Comparison of ENCODE assay signal across 24 cellular contexts in genomic region chr15:65092911-65093792, GRCh38. TPM values are rescaled to one million over a fixed set of nuclear protein-coding genes. Genes with fewer than 3 reads are reported as not detected.
A peak's percentile ranks its signal among the peaks of the same experiment; 100 is the strongest.
DNase-seq lines count a peak whose midpoint lies in the region; ATAC-seq, FAIRE-seq and TF ChIP-seq lines count a peak whose summit lies in the region.
"Had no signal": no experiment of that assay in that cellular context is flagged by ENCODE, and none has a peak within 500 bp of the region (broad histone marks: within the 10 kb centered on the region; RNA-seq: fewer than 3 reads in every experiment).

No MANE protein-coding gene starts in this region.

- BruUV-seq in Caco-2 (replicated peaks; lab: Mats Ljungman, UMichigan): no TSS peak

- no peaks in the 10 kb centered on the region for H3K27me3 ChIP-seq in heart right ventricle
- H3K27me3 ChIP-seq in esophagus squamous epithelium: no peaks in the 10 kb centered on the region
- H3K27me3 ChIP-seq in osteoblast (ENCODE audit: insufficient read depth, low read length): no peaks in the 10 kb centered on the region
- no peaks in the 10 kb centered on the region for H3K27me3 ChIP-seq in aorta (ENCODE audit: control insufficient read depth in 1 of 2, insufficient read depth in 2 of 2, low read length in 1 of 2)
- no peaks in the 10 kb centered on the region for H3K27me3 ChIP-seq in Caco-2 (replicated peaks; ENCODE audit: control insufficient read depth, insufficient read depth, low read length)
- H3K27me3 ChIP-seq: SJSA1 had no signal

- peaks cover 6 to 49% (median 21%) of the 10 kb centered on the region in 9 donors for H3K4me1 ChIP-seq in heart right ventricle
- H3K4me1 ChIP-seq in esophagus squamous epithelium: peaks cover 11 to 44% (median 16%) of the 10 kb centered on the region in 3 donors
- H3K4me1 ChIP-seq in osteoblast (ENCODE audit: insufficient read depth, low read length): no peaks in the 10 kb centered on the region
- peaks cover 0 to 2% of the 10 kb centered on the region in 2 donors for H3K4me1 ChIP-seq in aorta (ENCODE audit: control insufficient read depth in 1 of 2, insufficient read depth in 2 of 2, low read length in 2 of 2)
- peaks cover 45% of the 10 kb centered on the region for H3K4me1 ChIP-seq in Caco-2

- H3K27ac Mint-ChIP-seq in Caco-2 (ENCODE audit: unreplicated experiment): no peak overlapping the region
- H3K27ac Mint-ChIP-seq: IgD-negative memory B cell had no signal

- H3K4me1 Mint-ChIP-seq in Caco-2 (ENCODE audit: low read depth, unreplicated experiment): peaks cover 20% of the 10 kb centered on the region
- H3K4me1 Mint-ChIP-seq: IgD-negative memory B cell had no signal

- H3K4me3 ChIP-seq in heart right ventricle: no peak overlapping the region
- no peak overlapping the region for H3K4me3 ChIP-seq in esophagus squamous epithelium
- no peak overlapping the region for H3K4me3 ChIP-seq in osteoblast (ENCODE audit: insufficient read depth, low read length)
- no peak overlapping the region for H3K4me3 ChIP-seq in aorta (ENCODE audit: low read length in 2 of 2)
- H3K4me3 ChIP-seq in Caco-2 (ENCODE audit: low read depth, low read length): no peak overlapping the region
- H3K4me3 ChIP-seq: SJSA1 had no signal

- no peaks in the 10 kb centered on the region for H3K9me3 Mint-ChIP-seq in Caco-2 (ENCODE audit: unreplicated experiment)
- H3K9me3 Mint-ChIP-seq: IgD-negative memory B cell had no signal

- intact Hi-C loops in cardiac septum (cut with DNase I) (no loop called here), heart right ventricle (cut with DNase I) (no loop called here), esophagus squamous epithelium (cut with DNase I) (no loop called here), aorta (cut with DNase I) (loop anchor here in 1 of 2 donors (5.0 kb wide), 1 partner anchor 36 kb away; no protein-coding TSS in a partner anchor), Caco-2 (cut with micrococcal nuclease; ENCODE audit: unreplicated experiment) (no loop called here)

- TF ChIP-seq CTCF in heart right ventricle (IDR thresholded peaks at IDR 0.05) (no peak), esophagus squamous epithelium (IDR thresholded peaks at IDR 0.05) (no peak), osteoblast (IDR thresholded peaks at IDR 0.05; ENCODE audit: extremely low read depth, low read depth, low read length) (no peak), Caco-2 (IDR thresholded peaks at IDR 0.05; ENCODE audit: insufficient read depth in 1 of 2, low read depth in 1 of 2, low read length in 1 of 2, severe bottlenecking in 1 of 2, unreplicated experiment in 1 of 2) (no peak)

- CTCF ChIA-PET in Caco-2 (lab: Charles Lee): no interaction called here

- H4K20me1 ChIP-seq in osteoblast (ENCODE audit: insufficient read depth, low read length): no peaks in the 10 kb centered on the region

- no peaks in the 10 kb centered on the region for H3K79me2 ChIP-seq in osteoblast (ENCODE audit: insufficient read depth, low read length)

- ATAC-seq in heart right ventricle: no peak
- no peak for ATAC-seq in aorta (ENCODE audit: low FRiP score)
- ATAC-seq: HCT116 had no signal

- 89 to 92% methylated on average over 17 of the region's 17 CpGs for WGBS in heart right ventricle, 2 donors
- WGBS in esophagus squamous epithelium, 2 donors: 78 to 93% methylated on average over 6 to 10 of the region's 17 CpGs
- 63 to 65% methylated on average over 17 of the region's 17 CpGs for WGBS in aorta, 2 donors

- H3K27ac ChIP-seq in heart right ventricle (peak overlapping the region in 1 of 10 donors; percentile 24), esophagus squamous epithelium (peak overlapping the region in 3 of 4 donors; percentile 9 to 48 (median 30)), osteoblast (ENCODE audit: low read depth, low read length) (no peak overlapping the region), aorta (ENCODE audit: low read depth in 1 of 2, low read length in 2 of 2) (peak overlapping the region in 1 of 2 donors; percentile 43)
- H3K27ac ChIP-seq: C4-2B, HL-60 had no signal

- TF ChIP-seq POLR2A in esophagus squamous epithelium (IDR thresholded peaks at IDR 0.05): no peak
- TF ChIP-seq POLR2A in H54 (IDR thresholded peaks at IDR 0.05; ENCODE audit: low read depth, low read length): no peak

- H3K36me3 ChIP-seq in heart right ventricle: peaks cover 0 to 18% (median 0%) of the 10 kb centered on the region in 9 donors
- peaks cover 0 to 18% (median 0%) of the 10 kb centered on the region in 3 donors for H3K36me3 ChIP-seq in esophagus squamous epithelium
- peaks cover 11% of the 10 kb centered on the region for H3K36me3 ChIP-seq in osteoblast (ENCODE audit: insufficient read depth, low read length)
- H3K36me3 ChIP-seq in aorta (ENCODE audit: control insufficient read depth in 1 of 2, insufficient read depth in 2 of 2, low read length in 1 of 2): no peaks in the 10 kb centered on the region
- H3K36me3 ChIP-seq in Caco-2 (ENCODE audit: control insufficient read depth, insufficient read depth, low read length): no peaks in the 10 kb centered on the region

- H3K9me3 ChIP-seq in heart right ventricle (no peaks in the 10 kb centered on the region), esophagus squamous epithelium (no peaks in the 10 kb centered on the region), osteoblast (ENCODE audit: low read depth, low read length) (no peaks in the 10 kb centered on the region), aorta (ENCODE audit: control insufficient read depth, low read length) (no peaks in the 10 kb centered on the region), Caco-2 (no peaks in the 10 kb centered on the region)
- H3K9me3 ChIP-seq: SJSA1 had no signal

- H3K4me3 Mint-ChIP-seq in Caco-2 (ENCODE audit: unreplicated experiment): no peak overlapping the region
- H3K4me3 Mint-ChIP-seq: IgD-negative memory B cell had no signal

- no peak overlapping the region for H3K4me2 ChIP-seq in osteoblast (ENCODE audit: insufficient read depth, low read length)

- no peak for FAIRE-seq in H54 (lab: Jason Lieb, UNC)
- FAIRE-seq: HTR-8/SVneo had no signal

- peaks cover 16% of the 10 kb centered on the region for H3K36me3 Mint-ChIP-seq in Caco-2 (ENCODE audit: insufficient read depth, unreplicated experiment)

- no peak overlapping the region for H2AFZ ChIP-seq in osteoblast (ENCODE audit: low read length)

- POLR2A ChIA-PET in Caco-2 (lab: Charles Lee): no interaction called here

- H3K27me3 Mint-ChIP-seq in Caco-2 (ENCODE audit: insufficient read depth, unreplicated experiment): no peaks in the 10 kb centered on the region
- H3K27me3 Mint-ChIP-seq: IgD-negative memory B cell had no signal

- DNase-seq in cardiac septum (ENCODE audit: low spot score) (peak; percentile 44), heart right ventricle (no peak), esophagus squamous epithelium (lab: John Stamatoyannopoulos, UW) (no peak), osteoblast (ENCODE audit: insufficient read length, low spot score, missing footprints) (peak; percentile 73), aorta (peak; percentile 68 to 79), NCI-H1105 treated with DMSO at 0.1 percent for 48 hours (lab: John Stamatoyannopoulos, UW) (no peak), H54 (ENCODE audit: insufficient read length, low spot score) (no peak), Caco-2 (no peak)
- DNase-seq: DMS153, EL, NCI-H1417 treated with DMSO at 0.1 percent for 48 hours, NCI-H1930, NCI-H2171, NCI-H446 treated with DMSO at 0.1 percent for 48 hours, NCI-H748 treated with DMSO at 0.1 percent for 48 hours, RPMI8226 had no signal

RNA-seq across cellular contexts. Expression of gene KBTBD13, which starts 16.6 kb away (rescaled TPM):
- total RNA-seq in cardiac septum (3.3 TPM), heart right ventricle (10 to 100 TPM in 3 of 10 donors, 1 to 10 TPM in 7; 4.1 to 20.5 (median 4.6) TPM), esophagus squamous epithelium (not detected), osteoblast (not detected in 2 replicates), aorta (1 to 10 TPM; 1.5 TPM), Caco-2 (2022) (not detected in 2 replicates)
- polyA plus RNA-seq in heart right ventricle (1 to 10 TPM in 1 of 2 donors, under 1 TPM in 1; 0.84 to 7.8 TPM), aorta (under 1 TPM; 0.05 to 0.25 TPM)
- total RNA-seq: A673, LHCN-M2, SJSA1 had no signal
- polyA plus RNA-seq: IgD-negative memory B cell had no signal

RNA-seq across cellular contexts. Expression of gene UBAP1L, which starts 21.8 kb away (rescaled TPM):
- total RNA-seq in cardiac septum: 2.4 TPM
- 1 to 10 TPM in 9 of 10 donors, under 1 TPM in 1; 0.88 to 2.3 (median 1.6) TPM for total RNA-seq in heart right ventricle
- 1 to 10 TPM in 1 of 2 donors, under 1 TPM in 1; 0.65 to 5.3 TPM for polyA plus RNA-seq in heart right ventricle
- 1 to 10 TPM; 1.6 to 6.3 (median 2.0) TPM for total RNA-seq in esophagus squamous epithelium
- total RNA-seq in osteoblast: 2.9 and 3.3 TPM in 2 replicates
- 10 to 100 TPM in 1 of 2 donors, 1 to 10 TPM in 1; 5.4 to 10.3 TPM for total RNA-seq in aorta
- polyA plus RNA-seq in aorta: 1 to 10 TPM in 1 of 2 donors, under 1 TPM in 1; 0.88 to 8.6 TPM
- 2.2 and 2.7 TPM in 2 replicates for total RNA-seq in Caco-2 (2022)

RNA-seq across cellular contexts. Expression of gene RASL12, which starts 25.4 kb away (rescaled TPM):
- total RNA-seq in cardiac septum (11.5 TPM), heart right ventricle (10 to 100 TPM in 7 of 10 donors, 1 to 10 TPM in 3; 4.4 to 20.1 (median 11.8) TPM), esophagus squamous epithelium (10 to 100 TPM in 2 of 4 donors, 1 to 10 TPM in 2; 2.8 to 32.4 (median 8.9) TPM), osteoblast (under 0.01 and 0.36 TPM in 2 replicates), aorta (100 to 1,000 TPM in 1 of 2 donors, 10 to 100 TPM in 1; 86.9 to 171 TPM), Caco-2 (2022) (6.0 and 6.4 TPM in 2 replicates)
- polyA plus RNA-seq in heart right ventricle (10 to 100 TPM; 13.1 to 18.7 TPM), aorta (10 to 100 TPM; 51.3 to 82.1 TPM)
- total RNA-seq: LHCN-M2 had no signal
- polyA plus RNA-seq: IgD-negative memory B cell had no signal

RNA-seq across cellular contexts. Expression of gene PDCD7, which starts 40.5 kb away (rescaled TPM):
- total RNA-seq in cardiac septum (17.4 TPM), heart right ventricle (10 to 100 TPM; 12.5 to 25.1 (median 16.1) TPM), esophagus squamous epithelium (10 to 100 TPM; 12.1 to 20.8 (median 16.6) TPM), osteoblast (19.5 and 20.3 TPM in 2 replicates), aorta (10 to 100 TPM; 18.3 to 34.0 TPM), Caco-2 (2022) (26.2 and 32.6 TPM in 2 replicates)
- polyA plus RNA-seq in heart right ventricle (10 to 100 TPM in 1 of 2 donors, 1 to 10 TPM in 1; 9.0 to 15.7 TPM), aorta (10 to 100 TPM; 11.1 to 13.8 TPM)

RNA-seq across cellular contexts. Expression of gene SLC51B, which starts 48.0 kb away (rescaled TPM):
- not detected for total RNA-seq in cardiac septum
- not detected for total RNA-seq in heart right ventricle
- polyA plus RNA-seq in heart right ventricle: under 1 TPM in 1 of 2 donors, not detected in 1; 0.43 TPM
- not detected for total RNA-seq in esophagus squamous epithelium
- total RNA-seq in osteoblast: not detected in 2 replicates
- total RNA-seq in aorta: not detected
- polyA plus RNA-seq in aorta: 10 to 100 TPM in 1 of 2 donors, not detected in 1; 31.4 TPM
- total RNA-seq in Caco-2 (2022): 15.4 and 17.1 TPM in 2 replicates
- total RNA-seq: A673 had no signal
- polyA plus RNA-seq: IgD-negative memory B cell had no signal

Comparison
In these comparisons a context has a peak if more than half of its experiments do, and no peak if none do; other contexts are left out.
1. DNase-seq: peak in cardiac septum (single experiment), osteoblast (single experiment) and aorta (2 of 2); none in heart right ventricle (0 of 2), esophagus squamous epithelium (single experiment), NCI-H1105 treated with DMSO at 0.1 percent for 48 hours (single experiment), H54 (single experiment) and Caco-2 (0 of 2).